Comparison of ENCODE assay signal across 16 cellular contexts in the genomic region with DNA sequence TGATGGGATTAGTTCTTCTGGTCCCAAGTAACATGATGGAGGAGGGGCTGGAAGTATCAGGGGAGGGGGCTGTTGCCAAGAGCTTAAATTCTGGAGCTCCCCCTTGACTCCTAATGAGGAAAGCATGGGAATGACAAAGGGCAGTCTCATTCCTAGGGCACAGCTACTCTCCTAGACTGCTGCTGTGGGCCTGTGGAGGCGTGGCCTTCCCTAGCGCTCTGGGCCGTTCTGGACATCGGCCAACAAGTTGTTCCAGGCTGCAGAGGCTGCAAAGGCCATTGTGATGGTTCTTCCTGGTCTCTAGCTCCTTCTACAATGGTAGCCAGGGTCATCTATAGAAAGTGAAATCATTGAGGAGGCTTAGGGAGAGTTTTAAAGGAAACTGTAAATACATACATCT.
A peak's percentile ranks its signal among the peaks of the same experiment; 100 is the strongest.
DNase-seq lines count a peak whose midpoint lies in the region; ATAC-seq and TF ChIP-seq lines count a peak whose summit lies in the region.
"Had no signal": no experiment of that assay in that cellular context is flagged by ENCODE, and none has a peak within 500 bp of the region (broad histone marks: within the 10 kb centered on the region; RNA-seq: fewer than 3 reads in every experiment).

No MANE protein-coding gene starts in this region.

- no peak for TF ChIP-seq RAD21 in Ishikawa (IDR thresholded peaks at IDR 0.05; ENCODE audit: low read depth)

- H3K79me1 ChIP-seq in H9 (ENCODE audit: insufficient read depth, low read depth, low read length, poor library complexity, severe bottlenecking): no peaks in the 10 kb centered on the region

- no peak overlapping the region for H3K4ac ChIP-seq in H9 (ENCODE audit: low read depth, low read length)

- H3T11ph ChIP-seq in H9 (ENCODE audit: low read length): no peak overlapping the region

- H2BK20ac ChIP-seq in H9 (ENCODE audit: low read depth, low read length, poor library complexity, severe bottlenecking): no peak overlapping the region

- H3K79me2 ChIP-seq in H9 (ENCODE audit: insufficient read depth, low read length): no peaks in the 10 kb centered on the region

- H3K56ac ChIP-seq in H9 (ENCODE audit: insufficient read length, low read depth, low read length): no peak overlapping the region

- H2AFZ ChIP-seq in H9 (ENCODE audit: low read length): no peak overlapping the region

- H3K4me1 ChIP-seq in mucosa of descending colon (ENCODE audit: low read depth) (no peaks in the 10 kb centered on the region), H9 (ENCODE audit: insufficient read depth, low read length) (no peaks in the 10 kb centered on the region)
- H3K4me1 ChIP-seq: esophagus squamous epithelium, suprapubic skin had no signal

- TF ChIP-seq CTCF in mucosa of descending colon (IDR thresholded peaks at IDR 0.05) (no peak), H9 (conservative IDR thresholded peaks at IDR 0.05) (no peak)

- no peak overlapping the region for H3K27ac Mint-ChIP-seq in H9
- no peak overlapping the region for H3K27ac Mint-ChIP-seq in activated naive CD4-positive, alpha-beta T cell treated with anti-CD3 and anti-CD28 coated beads, Interleukin-2, amount 50 U/mL, for 72 hours
- H3K27ac Mint-ChIP-seq: activated CD4-positive, alpha-beta T cell treated with anti-CD3 and anti-CD28 coated beads, Interleukin-2, amount 10 ng/mL, durations not matched to agents 7 days and 5 days; mesothelial cell of epicardium had no signal

- no peak overlapping the region for H2BK15ac ChIP-seq in H9 (ENCODE audit: low read depth, low read length)

- H3K4me2 ChIP-seq in H9 (ENCODE audit: insufficient read depth, insufficient read length, low read length): no peak overlapping the region

- H3K9ac ChIP-seq in H9 (ENCODE audit: extremely low read depth, insufficient read length, low read length): no peak overlapping the region

- WGBS in H9 (ENCODE audit: extremely low coverage, insufficient read length, low lambda C conversion rate): no CpG with 5 or more reads among the region's 4 CpGs

- H3K27ac ChIP-seq in H9 (ENCODE audit: insufficient read length, low read depth, low read length): no peak overlapping the region
- H3K27ac ChIP-seq: coronary artery, esophagus squamous epithelium, suprapubic skin had no signal

- H4K5ac ChIP-seq in H9 (ENCODE audit: insufficient read length, low read depth, low read length): no peak overlapping the region

- H3K14ac ChIP-seq in H9 (ENCODE audit: insufficient read depth, low read length): no peak overlapping the region

- no peak overlapping the region for H4K91ac ChIP-seq in H9 (ENCODE audit: insufficient read length, low read depth, low read length)

- peak; percentile 66 for DNase-seq in COLO829 (ENCODE audit: low spot score)
- DNase-seq in globus pallidus (ENCODE audit: low spot score): peak; percentile 59
- DNase-seq in mucosa of descending colon: peak in 2 of 3 donors; percentile 7 to 29
- no peak for DNase-seq in H9
- no peak for DNase-seq in activated naive CD4-positive, alpha-beta T cell treated with anti-CD3 and anti-CD28 coated beads, Interleukin-2, amount 50 U/mL, for 72 hours (ENCODE audit: low spot score in 2 of 2)
- no peak for DNase-seq in UCSD-AML1 (lab: John Stamatoyannopoulos, UW; ENCODE audit: unreplicated experiment)
- DNase-seq: activated CD4-positive, alpha-beta T cell treated with anti-CD3 and anti-CD28 coated beads, Interleukin-2, amount 10 ng/mL, durations not matched to agents 7 days and 5 days; esophagus squamous epithelium; NCI-H1092 treated with DMSO at 0.1 percent for 48 hours; RPMI8226 had no signal

- no peaks in the 10 kb centered on the region for H3K27me3 ChIP-seq in H9 (ENCODE audit: insufficient read depth, low read length)
- H3K27me3 ChIP-seq: esophagus squamous epithelium, suprapubic skin had no signal

- no peaks in the 10 kb centered on the region for H3K4me1 Mint-ChIP-seq in H9
- H3K4me1 Mint-ChIP-seq: activated CD4-positive, alpha-beta T cell treated with anti-CD3 and anti-CD28 coated beads, Interleukin-2, amount 10 ng/mL, durations not matched to agents 7 days and 5 days had no signal

- H3K23me2 ChIP-seq in H9 (ENCODE audit: insufficient read length, low read depth, low read length, poor library complexity, severe bottlenecking): no peaks in the 10 kb centered on the region

- H3K18ac ChIP-seq in H9 (ENCODE audit: insufficient read length, low read depth, low read length): no peak overlapping the region

- H3K9me3 ChIP-seq in mucosa of descending colon (no peaks in the 10 kb centered on the region), H9 (ENCODE audit: control insufficient read depth, low read depth, low read length) (no peaks in the 10 kb centered on the region)
- H3K9me3 ChIP-seq: esophagus squamous epithelium, suprapubic skin had no signal

- TF ChIP-seq EP300 in Ishikawa (IDR thresholded peaks at IDR 0.05; ENCODE audit: borderline replicate concordance): no peak

- H2BK12ac ChIP-seq in H9 (ENCODE audit: insufficient read length, low read depth, low read length): no peak overlapping the region

- no peaks in the 10 kb centered on the region for H3K36me3 Mint-ChIP-seq in H9 (ENCODE audit: insufficient read depth in 1 of 3, low read depth in 3 of 3)
- H3K36me3 Mint-ChIP-seq in activated naive CD4-positive, alpha-beta T cell treated with anti-CD3 and anti-CD28 coated beads, Interleukin-2, amount 50 U/mL, for 72 hours: no peaks in the 10 kb centered on the region
- H3K36me3 Mint-ChIP-seq: mesothelial cell of epicardium had no signal

- H3K36me3 ChIP-seq in mucosa of descending colon (ENCODE audit: low read depth): no peaks in the 10 kb centered on the region
- H3K36me3 ChIP-seq: esophagus squamous epithelium, suprapubic skin had no signal

- H3K23ac ChIP-seq in H9 (ENCODE audit: insufficient read length, low read depth, low read length): no peak overlapping the region

- H3K9me3 Mint-ChIP-seq in H9: no peaks in the 10 kb centered on the region
- no peaks in the 10 kb centered on the region for H3K9me3 Mint-ChIP-seq in activated naive CD4-positive, alpha-beta T cell treated with anti-CD3 and anti-CD28 coated beads, Interleukin-2, amount 50 U/mL, for 72 hours
- H3K9me3 Mint-ChIP-seq: activated CD4-positive, alpha-beta T cell treated with anti-CD3 and anti-CD28 coated beads, Interleukin-2, amount 10 ng/mL, durations not matched to agents 7 days and 5 days; mesothelial cell of epicardium had no signal

- intact Hi-C loops in mucosa of descending colon (cut with DNase I, micrococcal nuclease): no loop called here

- H3K4me3 Mint-ChIP-seq in H9: no peak overlapping the region
- H3K4me3 Mint-ChIP-seq: activated CD4-positive, alpha-beta T cell treated with anti-CD3 and anti-CD28 coated beads, Interleukin-2, amount 10 ng/mL, durations not matched to agents 7 days and 5 days; mesothelial cell of epicardium had no signal

- H4K20me1 ChIP-seq in H9 (ENCODE audit: control insufficient read depth, insufficient read depth, insufficient read length): no peaks in the 10 kb centered on the region

- H2BK5ac ChIP-seq in H9 (ENCODE audit: insufficient read length, low read length): no peak overlapping the region

- no peak overlapping the region for H2AK5ac ChIP-seq in H9 (ENCODE audit: insufficient read length, low read length)

- H3K4me3 ChIP-seq in mucosa of descending colon: no peak overlapping the region
- H3K4me3 ChIP-seq: coronary artery, esophagus squamous epithelium, GM12878, suprapubic skin had no signal

- H2BK120ac ChIP-seq in H9 (ENCODE audit: low read depth, low read length, poor library complexity, severe bottlenecking): no peak overlapping the region

- no peak overlapping the region for H4K8ac ChIP-seq in H9 (replicated peaks; ENCODE audit: insufficient read length, low read depth, low read length)

- H3K27me3 Mint-ChIP-seq in H9 (ENCODE audit: low read depth): no peaks in the 10 kb centered on the region
- H3K27me3 Mint-ChIP-seq: activated CD4-positive, alpha-beta T cell treated with anti-CD3 and anti-CD28 coated beads, Interleukin-2, amount 10 ng/mL, durations not matched to agents 7 days and 5 days had no signal

- ATAC-seq in mucosa of descending colon (peak; percentile 16), HG03469 (IDR thresholded peaks at IDR 0.05; ENCODE audit: unreplicated experiment) (no peak)
- no peak for ATAC-seq in activated naive CD4-positive, alpha-beta T cell treated with anti-CD3 and anti-CD28 coated beads, Interleukin-2, amount 50 U/mL, for 72 hours
- ATAC-seq: GM12878 had no signal

TF ChIP-seq in Ishikawa, 13 proteins besides CTCF, POLR2A, EP300 and RAD21:
- TF ChIP-seq NFIC (IDR thresholded peaks at IDR 0.05) (peak; percentile 35; the same call in 1 of the 2 replicates), TCF12 (IDR thresholded peaks at IDR 0.05; ENCODE audit: low read depth) (no peak)

Comparison
In these comparisons a context has a peak if more than half of its experiments do, and no peak if none do; other contexts are left out.
1. DNase-seq: peak in COLO829 (single experiment), globus pallidus (single experiment) and mucosa of descending colon (2 of 3); none in H9 (single experiment), activated naive CD4-positive, alpha-beta T cell treated with anti-CD3 and anti-CD28 coated beads, Interleukin-2, amount 50 U/mL, for 72 hours (0 of 2) and UCSD-AML1 (single experiment).